ENCODE assay signal across 8 cellular contexts in the genomic region with DNA sequence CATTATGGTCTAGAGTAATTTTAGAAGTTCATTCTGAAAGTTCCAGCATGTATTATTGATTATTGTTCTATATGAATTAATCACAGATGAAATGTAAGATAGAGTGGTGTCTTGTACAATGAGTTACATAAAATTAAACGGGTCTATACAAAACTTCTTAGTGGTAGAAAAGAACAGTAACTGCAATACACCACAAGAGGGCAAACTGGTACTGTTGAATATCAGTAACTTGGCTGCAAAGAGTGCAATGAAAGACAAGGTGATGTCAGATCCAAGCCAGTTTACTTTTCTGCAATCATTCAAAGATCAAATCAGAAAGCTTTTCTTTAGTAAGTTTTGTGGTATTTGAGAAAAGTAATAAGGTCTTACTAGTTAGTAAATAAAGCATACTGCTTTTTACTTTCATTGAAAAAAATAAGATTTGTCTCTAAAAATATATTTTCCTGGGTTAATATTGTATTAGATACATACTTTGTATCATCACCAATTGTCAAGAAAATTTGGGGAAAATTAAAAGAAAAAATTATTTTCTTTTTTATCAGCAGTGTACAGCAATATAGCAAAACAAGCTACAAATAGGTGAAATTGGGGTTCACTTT.
DNase-seq lines count a peak whose midpoint lies in the region; ATAC-seq and TF ChIP-seq lines count a peak whose summit lies in the region.

No MANE protein-coding gene starts in this region.

- H3K4me3 ChIP-seq in skeletal muscle cell (ENCODE audit: low read depth, low read length) = no peak overlapping the region
- H3K4me3 ChIP-seq in MG63 = no peak overlapping the region

- no peaks in the 10 kb centered on the region for H3K9me3 ChIP-seq in MG63

- CTCF ChIA-PET in Calu3 (lab: Charles Lee) = no interaction called here

- DNase-seq in Calu3 (peak; percentile 16), NCI-H226 (peak; percentile 41), amniotic epithelial cell (ENCODE audit: low read depth) (peak; percentile 70), left ventricle myocardium superior (no peak), skeletal muscle cell (ENCODE audit: low read depth) (peak; percentile 41), MG63 (no peak)

- peak; percentile 14 for TF ChIP-seq CTCF in Calu3 (IDR thresholded peaks at IDR 0.05; ENCODE audit: unreplicated experiment)

- H3K36me3 Mint-ChIP-seq in Calu3 (ENCODE audit: insufficient read depth, unreplicated experiment) = no peaks in the 10 kb centered on the region

- H3K27me3 Mint-ChIP-seq in Calu3 (ENCODE audit: unreplicated experiment) = no peaks in the 10 kb centered on the region

- H3K4me1 Mint-ChIP-seq in Calu3 (ENCODE audit: low read depth, unreplicated experiment) = no peaks in the 10 kb centered on the region

- BruUV-seq in Calu3 (replicated peaks; lab: Mats Ljungman, UMichigan) = no TSS peak

- H3K27me3 ChIP-seq in MG63 = no peaks in the 10 kb centered on the region

- peak; percentile 79 for ATAC-seq in GM19023 (IDR thresholded peaks at IDR 0.05; ENCODE audit: unreplicated experiment)
- ATAC-seq in HG03280 (IDR thresholded peaks at IDR 0.05; ENCODE audit: unreplicated experiment) = peak; percentile 96
- peak; percentile 76 for ATAC-seq in left ventricle myocardium superior

- no peaks in the 10 kb centered on the region for H3K36me3 ChIP-seq in MG63

- intact Hi-C loops in Calu3 (cut with micrococcal nuclease; ENCODE audit: unreplicated experiment) (loop anchor here (1.0 kb wide), 1 partner anchor 224 kb away; no protein-coding TSS in a partner anchor), left ventricle myocardium superior (cut with micrococcal nuclease) (loop anchor here (2.0 kb wide), 1 partner anchor 224 kb away; no protein-coding TSS in a partner anchor)

- no peaks in the 10 kb centered on the region for H3K9me3 Mint-ChIP-seq in Calu3 (ENCODE audit: low read depth, unreplicated experiment)

- H3K27ac Mint-ChIP-seq in Calu3 (ENCODE audit: unreplicated experiment) = no peak overlapping the region

- H3K4me3 Mint-ChIP-seq in Calu3 (ENCODE audit: low read depth, unreplicated experiment) = no peak overlapping the region

Comparison
In these comparisons a context has a peak if more than half of its experiments do, and no peak if none do; other contexts are left out.
1. DNase-seq: peak in Calu3 (single experiment), NCI-H226 (single experiment), amniotic epithelial cell (single experiment) and skeletal muscle cell (single experiment); none in left ventricle myocardium superior (single experiment) and MG63 (single experiment).
2. Peak in every context shown above with its lines, with median percentiles within 50 percentile points of each other: ATAC-seq.